ENCODE assay signal across 8 cellular contexts in the genomic region with DNA sequence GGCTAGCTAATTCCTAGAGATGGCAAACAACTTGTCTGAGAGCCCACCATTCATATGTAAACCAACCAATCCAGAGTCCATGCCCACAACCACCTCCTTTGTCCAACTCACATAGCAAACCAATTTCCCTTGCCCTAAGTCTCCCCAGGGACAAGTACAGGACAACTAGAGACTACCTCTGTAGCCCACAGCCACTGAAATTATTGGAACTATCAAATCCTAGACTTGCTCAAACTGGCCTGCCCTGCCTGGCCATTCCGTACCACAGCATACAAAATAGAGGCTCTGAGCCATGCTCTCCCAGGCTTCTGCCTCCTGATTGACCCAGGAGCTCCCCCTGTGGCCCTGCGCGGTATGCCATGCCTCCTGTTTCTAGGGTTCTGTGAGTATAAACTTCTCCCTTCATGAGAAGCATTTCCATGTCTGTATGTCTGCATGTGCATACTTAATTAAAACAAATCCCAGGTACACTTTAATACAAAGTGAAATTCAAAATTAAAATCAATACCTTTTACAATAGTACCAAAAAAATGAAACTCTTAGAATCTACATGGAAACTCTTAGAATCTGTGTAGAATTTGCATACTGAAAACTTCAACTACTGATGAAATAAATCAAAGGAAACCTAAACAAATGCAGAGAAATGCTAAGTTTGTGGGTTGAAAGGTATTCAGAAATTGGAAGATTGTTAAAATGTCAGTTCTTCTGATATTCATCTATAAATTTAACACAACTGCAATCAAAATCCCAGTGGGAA. TPM values are rescaled to one million over a fixed set of nuclear protein-coding genes. Genes with fewer than 3 reads are reported as not detected.
DNase-seq lines count a peak whose midpoint lies in the region; ATAC-seq, FAIRE-seq and TF ChIP-seq lines count a peak whose summit lies in the region.

No MANE protein-coding gene starts in this region.

- POLR2A ChIA-PET in SK-N-SH (lab: Yijun Ruan, JAX) (no interaction called here), GM12878 (lab: Charles Lee) (interaction anchor here (0.8 kb wide), 1 partner anchor 162 kb away, joined by 3 read pairs; no protein-coding TSS in a partner anchor)

- CTCF ChIA-PET in SK-N-SH (lab: Yijun Ruan, JAX), result interaction anchor here (0.6 to 3.9 kb wide), 37 partner anchors 9 to 741 kb away, joined by 3 to 39 read pairs (median 4); no protein-coding TSS in a partner anchor
- CTCF ChIA-PET in GM12878 (lab: Yijun Ruan, JAX), result interaction anchor here (0.9 to 5.7 kb wide), 30 partner anchors 8 to 332 kb away, joined by 3 to 69 read pairs (median 4); no protein-coding TSS in a partner anchor

- H2AFZ ChIP-seq in SK-N-SH (ENCODE audit: low read depth) (no peak overlapping the region), GM12878 (ENCODE audit: control insufficient read depth, low read depth, low read length) (peak overlapping the region; percentile 34)

- TF ChIP-seq CTCF in GM06990 (IDR thresholded peaks at IDR 0.05; ENCODE audit: insufficient read depth, low read length, poor library complexity, severe bottlenecking) (peak; percentile 97), SK-N-SH (IDR thresholded peaks at IDR 0.05) (peak; percentile 95), GM12878 (IDR thresholded peaks at IDR 0.05 in 2 of 3, conservative IDR thresholded peaks at IDR 0.05 in 1 of 3; ENCODE audit: control insufficient read depth in 2 of 3, extremely low read depth in 1 of 3, insufficient read depth in 1 of 3, low read depth in 3 of 3, low read length in 3 of 3) (peak; percentile 89 to 98 (median 95); a peak in 5 of 6 replicates)

- RAD21 ChIA-PET in GM12878 (lab: Charles Lee; ENCODE audit: unreplicated experiment), result interaction anchor here (0.8 to 3.0 kb wide), 11 partner anchors 30 to 592 kb away, joined by 3 to 17 read pairs (median 5); a partner anchor contains a TSS

- H3K79me2 ChIP-seq in SK-N-SH (ENCODE audit: insufficient read depth) (no peaks in the 10 kb centered on the region), GM12878 (ENCODE audit: control insufficient read depth, insufficient read depth, low read length) (no peaks in the 10 kb centered on the region)

- no peaks in the 10 kb centered on the region for H3K9me2 ChIP-seq in SK-N-SH

- H3K27me3 ChIP-seq in GM06990 (replicated peaks; ENCODE audit: control insufficient read depth, insufficient read depth, low read length), result no peaks in the 10 kb centered on the region; the same call in 1 of the 2 replicates
- H3K27me3 ChIP-seq in SK-N-SH (ENCODE audit: insufficient read depth), result peaks cover 32% of the 10 kb centered on the region
- no peaks in the 10 kb centered on the region for H3K27me3 ChIP-seq in GM12878 (replicated peaks in 1 of 2; ENCODE audit: control insufficient read depth in 2 of 2, insufficient read depth in 2 of 2, low read length in 1 of 2)

- no peak overlapping the region for H3K27ac ChIP-seq in SK-N-SH (ENCODE audit: low read depth in 2 of 2, low read length in 1 of 2)
- H3K27ac ChIP-seq in GM12878 (ENCODE audit: control insufficient read depth, insufficient read depth), result no peak overlapping the region

- in situ Hi-C loops in GM12878 (cut with MboI), result no loop called here

- H3K4me1 ChIP-seq in SK-N-SH (ENCODE audit: control insufficient read depth in 1 of 2, insufficient read depth in 2 of 2, low read depth in 1 of 2, low read length in 1 of 2) (no peaks in the 10 kb centered on the region), GM12878 (ENCODE audit: control insufficient read depth, insufficient read depth, low read length) (no peaks in the 10 kb centered on the region)

- ATAC-seq in GM21528 (IDR thresholded peaks at IDR 0.05; ENCODE audit: low FRiP score, unreplicated experiment) (peak; percentile 86), GM12878 (peak; percentile 88)

- no TSS peak for BruUV-seq in GM12878 (replicated peaks; lab: Mats Ljungman, UMichigan)

- WGBS in SK-N-SH (ENCODE audit: low lambda C conversion rate), result 4% methylated on average over 3 of the region's 3 CpGs
- 0% methylated on average over 3 of the region's 3 CpGs for WGBS in GM12878 (ENCODE audit: insufficient coverage, insufficient replicate concordance, low lambda C conversion rate, missing lambda C conversion rate)

- FAIRE-seq in GM12878 (lab: Jason Lieb, UNC), result peak; percentile 85

- intact Hi-C loops in GM12878 (cut with micrococcal nuclease; ENCODE audit: unreplicated experiment), result loop anchor here (1.0 kb wide), 1 partner anchor 167 kb away; no protein-coding TSS in a partner anchor

- H3K36me3 ChIP-seq in GM06990 (ENCODE audit: control insufficient read depth, insufficient read depth, low read length), result no peaks in the 10 kb centered on the region
- H3K36me3 ChIP-seq in SK-N-SH (replicated peaks in 1 of 2; ENCODE audit: control insufficient read depth in 1 of 2, insufficient read depth in 2 of 2, low read length in 1 of 2), result no peaks in the 10 kb centered on the region
- H3K36me3 ChIP-seq in GM12878 (ENCODE audit: control insufficient read depth in 2 of 2, insufficient read depth in 2 of 2, low read length in 1 of 2), result no peaks in the 10 kb centered on the region

- TF ChIP-seq EP300 in SK-N-SH (IDR thresholded peaks at IDR 0.05; ENCODE audit: borderline replicate concordance in 1 of 2, low read depth in 1 of 2, low read length in 1 of 2), result no peak
- TF ChIP-seq EP300 in GM12878 (IDR thresholded peaks at IDR 0.05; ENCODE audit: borderline replicate concordance in 1 of 2, control insufficient read depth in 1 of 2, low read depth in 2 of 2, low read length in 2 of 2), result no peak

- H4K20me1 ChIP-seq in SK-N-SH (ENCODE audit: insufficient read depth) (no peaks in the 10 kb centered on the region), GM12878 (ENCODE audit: control insufficient read depth, insufficient read depth) (no peaks in the 10 kb centered on the region)

- no peak overlapping the region for H3K9ac ChIP-seq in SK-N-SH
- no peak overlapping the region for H3K9ac ChIP-seq in GM12878 (ENCODE audit: control insufficient read depth, insufficient read depth, low read length)

- H3K4me3 ChIP-seq in GM06990 (replicated peaks; ENCODE audit: low read depth, low read length), result no peak overlapping the region
- no peak overlapping the region; a peak in 1 of 4 replicates for H3K4me3 ChIP-seq in SK-N-SH (ENCODE audit: low read depth in 2 of 2, low read length in 1 of 2)
- H3K4me3 ChIP-seq in GM12878, result no peak overlapping the region

- no peaks in the 10 kb centered on the region for H3F3A ChIP-seq in SK-N-SH (replicated peaks; ENCODE audit: insufficient read depth)

- no peak overlapping the region for H3K4me2 ChIP-seq in SK-N-SH
- no peak overlapping the region for H3K4me2 ChIP-seq in GM12878 (ENCODE audit: control insufficient read depth, insufficient read depth)

- SMC1A ChIA-PET in GM12878 (lab: Charles Lee; ENCODE audit: uncharacterized antibody, unreplicated experiment), result interaction anchor here (0.6 to 2.5 kb wide), 17 partner anchors 13 to 232 kb away, joined by 3 to 21 read pairs (median 4); no protein-coding TSS in a partner anchor

- TF ChIP-seq RAD21 in SK-N-SH (IDR thresholded peaks at IDR 0.05; ENCODE audit: low read length) (peak; percentile 64), GM12878 (IDR thresholded peaks at IDR 0.05; ENCODE audit: insufficient read depth, low read depth, low read length) (peak; percentile 86)

- DNase-seq in GM06990 (ENCODE audit: extremely low read depth, insufficient read length), result peak; percentile 49
- peak; percentile 82 for DNase-seq in HT-29 (ENCODE audit: low spot score)
- peak; percentile 76 for DNase-seq in SK-N-SH
- peak; percentile 31 for DNase-seq in GM12878 (ENCODE audit: low read depth, low spot score)
- DNase-seq in inferior parietal cortex (ENCODE audit: extremely low spot score), result peak; percentile 72
- DNase-seq in stimulated activated CD4-positive, alpha-beta T cell treated with anti-CD3 and anti-CD28 coated beads, Interleukin-2, amount 100 ng/mL, for 24 hours, result peak; percentile 59 to 77
- no peak for DNase-seq in activated gamma-delta T cell treated with Interleukin-2 at 50 U/mL for 16 hours

- no peak for TF ChIP-seq POLR2A in GM12878 (IDR thresholded peaks at IDR 0.05; ENCODE audit: low read depth, low read length)

- H3K9me3 ChIP-seq in SK-N-SH (no peaks in the 10 kb centered on the region), GM12878 (replicated peaks; ENCODE audit: control insufficient read depth, insufficient read depth, low read length) (no peaks in the 10 kb centered on the region; the same call in 2 of the 3 replicates)

TF ChIP-seq in SK-N-SH, 30 proteins besides CTCF, POLR2A, EP300 and RAD21 (continues in another document):
- no peak for TF ChIP-seq TCF12 (IDR thresholded peaks at IDR 0.05)
- TF ChIP-seq ELF1 (IDR thresholded peaks at IDR 0.05), result no peak
- no peak for TF ChIP-seq RFX5 (IDR thresholded peaks at IDR 0.05; ENCODE audit: low read length)

TF ChIP-seq in GM12878, 131 proteins besides CTCF, POLR2A, EP300 and RAD21 (continues in another document):
- peak; percentile 74; the same call in 1 of the 2 replicates for TF ChIP-seq SMC3 (IDR thresholded peaks at IDR 0.05; ENCODE audit: borderline replicate concordance, low read length)
- no peak for TF ChIP-seq SUPT20H (IDR thresholded peaks at IDR 0.05; ENCODE audit: borderline replicate concordance, control insufficient read depth, low read depth, low read length)
- no peak for TF ChIP-seq SP1 (IDR thresholded peaks at IDR 0.05; ENCODE audit: low read depth, low read length)
- no peak for TF ChIP-seq IRF4 (IDR thresholded peaks at IDR 0.05; ENCODE audit: low read depth, low read length)

RNA-seq across cellular contexts. Expression of a gene that starts 4.0 kb away (rescaled TPM):
- not detected in 2 replicates for total RNA-seq in HT-29 (2014; rRNA removed; shearing (Covaris generic))
- polyA plus RNA-seq in SK-N-SH (2012; rRNA removed) (not detected in 2 replicates), GM12878 (2011; rRNA removed) (0.23 and 0.24 TPM in 2 replicates), GM12878 (2014; fragmentation: Illumina TruSeq; extraction: Trizol) (0.03 TPM in 1 of 2 replicates, not detected in the other), GM12878 (2014; fragmentation: Nextera tagmentation; extraction: Ambion mirVana) (under 1 TPM in 1 of 2 experiments, not detected in 1; 0.02 TPM), GM12878 (2014; rRNA removed) (0.06 TPM in 1 of 2 replicates, not detected in the other), GM12878 (2016; fragmentation: Nextera tagmentation; extraction: Ambion mirVana) (not detected)
- polyA plus RNA-seq in SK-N-SH (2012; cell fraction: cytosol; rRNA removed), result not detected in 2 replicates
- 0.01 TPM in 1 of 2 replicates, not detected in the other for polyA plus RNA-seq in SK-N-SH (2012; cell fraction: nucleus; rRNA removed)
- 12.1 and 14.3 TPM in 2 replicates for total RNA-seq in GM12878 (2013; cell fraction: nucleolus; rRNA removed)
- total RNA-seq in GM12878 (2014; rRNA removed) (under 0.01 and 0.05 TPM in 2 replicates), GM12878 (2014; rRNA removed; fragmentation: Illumina TruSeq; extraction: Trizol) (0.04 TPM in 1 of 2 replicates, not detected in the other), GM12878 (2021) (0.21 and 0.31 TPM in 2 replicates)
- not detected for polyA plus RNA-seq in GM12878 (2011; ENCODE audit: low read depth)
- polyA plus RNA-seq in GM12878 (2011; cell fraction: cytosol; rRNA removed), result 0.08 and 0.12 TPM in 2 replicates
- 0.78 and 1.4 TPM in 2 replicates for polyA plus RNA-seq in GM12878 (2011; cell fraction: nucleus; rRNA removed)
- polyA plus RNA-seq in GM12878 (2012), result 0.01 TPM in 1 of 2 replicates, not detected in the other
- polyA minus RNA-seq in GM12878 (2011; rRNA and poly(A)+ RNA removed), result 0.88 TPM in 2 replicates
- polyA minus RNA-seq in GM12878 (2011; cell fraction: cytosol; rRNA and poly(A)+ RNA removed), result 0.31 TPM in 1 of 2 replicates, not detected in the other
- polyA minus RNA-seq in GM12878 (2011; cell fraction: nucleus; rRNA and poly(A)+ RNA removed), result 1.8 and 2.8 TPM in 2 replicates
